Comparison of ENCODE assay signal across 17 cellular contexts in genomic region chr2:56177420-56178220, GRCh38. TPM values are rescaled to one million over a fixed set of nuclear protein-coding genes. Genes with fewer than 3 reads are reported as not detected.
A peak's percentile ranks its signal among the peaks of the same experiment; 100 is the strongest.
DNase-seq lines count a peak whose midpoint lies in the region; ATAC-seq and TF ChIP-seq lines count a peak whose summit lies in the region.
"Had no signal": no experiment of that assay in that cellular context is flagged by ENCODE, and none has a peak within 500 bp of the region (broad histone marks: within the 10 kb centered on the region; RNA-seq: fewer than 3 reads in every experiment).

No MANE protein-coding gene starts in this region.

- no peak overlapping the region for H3K27ac Mint-ChIP-seq in activated CD4-positive, alpha-beta T cell treated with anti-CD3 and anti-CD28 coated beads, Interleukin-2, amount 10 ng/mL, durations not matched to agents 7 days and 5 days
- H3K27ac Mint-ChIP-seq in activated naive CD8-positive, alpha-beta T cell treated with anti-CD3 and anti-CD28 coated beads for 36 hours, result no peak overlapping the region
- no peak overlapping the region for H3K27ac Mint-ChIP-seq in T-helper 2 cell treated with Interferon-gamma antibody and Interleukin-4, amounts not matched to agents 5 μg/mL and 100 μg/mL, for 36 hours
- H3K27ac Mint-ChIP-seq: activated T-cell treated with anti-CD3 and anti-CD28 coated beads, Interleukin-2, amount 50 U/mL, for 24 hours; immature natural killer cell; memory B cell had no signal

- no peaks in the 10 kb centered on the region for H3K4me1 Mint-ChIP-seq in activated CD4-positive, alpha-beta T cell treated with anti-CD3 and anti-CD28 coated beads, Interleukin-2, amount 10 ng/mL, durations not matched to agents 7 days and 5 days
- H3K4me1 Mint-ChIP-seq in activated naive CD8-positive, alpha-beta T cell treated with anti-CD3 and anti-CD28 coated beads for 36 hours, result no peaks in the 10 kb centered on the region
- no peaks in the 10 kb centered on the region for H3K4me1 Mint-ChIP-seq in T-helper 2 cell treated with Interferon-gamma antibody and Interleukin-4, amounts not matched to agents 5 μg/mL and 100 μg/mL, for 36 hours (ENCODE audit: low read depth)
- H3K4me1 Mint-ChIP-seq: immature natural killer cell, memory B cell had no signal

- POLR2A ChIA-PET in activated CD4-positive, alpha-beta T cell treated with anti-CD3 and anti-CD28 coated beads, Interleukin-2, amount 10 ng/mL, durations not matched to agents 7 days and 5 days (lab: Charles Lee), result no interaction called here

- no peak overlapping the region for H3K4me3 ChIP-seq in GM12865 (ENCODE audit: low read depth, low read length)
- H3K4me3 ChIP-seq: A549, sigmoid colon, upper lobe of right lung had no signal

- peaks cover 7% of the 10 kb centered on the region for H3K27me3 Mint-ChIP-seq in activated CD4-positive, alpha-beta T cell treated with anti-CD3 and anti-CD28 coated beads, Interleukin-2, amount 10 ng/mL, durations not matched to agents 7 days and 5 days
- H3K27me3 Mint-ChIP-seq in activated naive CD8-positive, alpha-beta T cell treated with anti-CD3 and anti-CD28 coated beads for 36 hours, result peaks cover 40% of the 10 kb centered on the region
- peaks cover 11% of the 10 kb centered on the region for H3K27me3 Mint-ChIP-seq in T-helper 2 cell treated with Interferon-gamma antibody and Interleukin-4, amounts not matched to agents 5 μg/mL and 100 μg/mL, for 36 hours (ENCODE audit: low read depth)

- H3K9me3 Mint-ChIP-seq in activated CD4-positive, alpha-beta T cell treated with anti-CD3 and anti-CD28 coated beads, Interleukin-2, amount 10 ng/mL, durations not matched to agents 7 days and 5 days, result no peaks in the 10 kb centered on the region
- H3K9me3 Mint-ChIP-seq in activated naive CD8-positive, alpha-beta T cell treated with anti-CD3 and anti-CD28 coated beads for 36 hours, result no peaks in the 10 kb centered on the region
- no peaks in the 10 kb centered on the region for H3K9me3 Mint-ChIP-seq in T-helper 2 cell treated with Interferon-gamma antibody and Interleukin-4, amounts not matched to agents 5 μg/mL and 100 μg/mL, for 36 hours
- H3K9me3 Mint-ChIP-seq: activated T-cell treated with anti-CD3 and anti-CD28 coated beads, Interleukin-2, amount 50 U/mL, for 24 hours; memory B cell had no signal

- no peaks in the 10 kb centered on the region for H3K36me3 Mint-ChIP-seq in activated CD4-positive, alpha-beta T cell treated with anti-CD3 and anti-CD28 coated beads, Interleukin-2, amount 10 ng/mL, durations not matched to agents 7 days and 5 days (ENCODE audit: low read depth)
- H3K36me3 Mint-ChIP-seq in activated naive CD8-positive, alpha-beta T cell treated with anti-CD3 and anti-CD28 coated beads for 36 hours, result no peaks in the 10 kb centered on the region
- no peaks in the 10 kb centered on the region for H3K36me3 Mint-ChIP-seq in T-helper 2 cell treated with Interferon-gamma antibody and Interleukin-4, amounts not matched to agents 5 μg/mL and 100 μg/mL, for 36 hours (ENCODE audit: low read depth)
- H3K36me3 Mint-ChIP-seq: immature natural killer cell, memory B cell had no signal

- DNase-seq in GM12865 (ENCODE audit: low read depth), result peak; percentile 12
- DNase-seq in activated CD4-positive, alpha-beta T cell treated with anti-CD3 and anti-CD28 coated beads, Interleukin-2, amount 10 ng/mL, durations not matched to agents 7 days and 5 days, result no peak
- DNase-seq in activated naive CD8-positive, alpha-beta T cell treated with anti-CD3 and anti-CD28 coated beads for 36 hours, result no peak
- no peak for DNase-seq in T-helper 2 cell treated with Interferon-gamma antibody and Interleukin-4, amounts not matched to agents 5 μg/mL and 100 μg/mL, for 36 hours (ENCODE audit: low spot score)
- DNase-seq: activated T-cell treated with anti-CD3 and anti-CD28 coated beads, Interleukin-2, amount 50 U/mL, for 24 hours; immature natural killer cell; NCI-H187; NCI-H774; sigmoid colon; stimulated activated CD4-positive, alpha-beta T cell treated with anti-CD3 and anti-CD28 coated beads, Interleukin-4, amount 100 ng/mL, for 4 hours; upper lobe of right lung had no signal

- ATAC-seq in GM19023 (IDR thresholded peaks at IDR 0.05; ENCODE audit: unreplicated experiment) (peak; percentile 60), HG02678 (IDR thresholded peaks at IDR 0.05; ENCODE audit: unreplicated experiment) (peak; percentile 62), HG03558 (IDR thresholded peaks at IDR 0.05; ENCODE audit: extremely low read depth, unreplicated experiment) (peak; percentile 75), GM19328 (IDR thresholded peaks at IDR 0.05; ENCODE audit: unreplicated experiment) (no peak)
- ATAC-seq: A549, upper lobe of right lung had no signal

- CTCF ChIA-PET in activated CD4-positive, alpha-beta T cell treated with anti-CD3 and anti-CD28 coated beads, Interleukin-2, amount 10 ng/mL, durations not matched to agents 7 days and 5 days (lab: Charles Lee), result interaction anchor here (0.5 to 0.6 kb wide), 2 partner anchors 33 to 137 kb away, joined by 3 to 4 read pairs; no protein-coding TSS in a partner anchor

- no peak overlapping the region for H3K4me3 Mint-ChIP-seq in activated CD4-positive, alpha-beta T cell treated with anti-CD3 and anti-CD28 coated beads, Interleukin-2, amount 10 ng/mL, durations not matched to agents 7 days and 5 days
- H3K4me3 Mint-ChIP-seq in activated naive CD8-positive, alpha-beta T cell treated with anti-CD3 and anti-CD28 coated beads for 36 hours, result no peak overlapping the region
- H3K4me3 Mint-ChIP-seq in T-helper 2 cell treated with Interferon-gamma antibody and Interleukin-4, amounts not matched to agents 5 μg/mL and 100 μg/mL, for 36 hours, result no peak overlapping the region
- H3K4me3 Mint-ChIP-seq: activated T-cell treated with anti-CD3 and anti-CD28 coated beads, Interleukin-2, amount 50 U/mL, for 24 hours; immature natural killer cell; memory B cell had no signal

- no peak for TF ChIP-seq CTCF in GM12865 (IDR thresholded peaks at IDR 0.05; ENCODE audit: insufficient read depth, low read depth, low read length, missing control alignments)

RNA-seq across cellular contexts. Expression of gene CCDC85A, which starts 6.2 kb away (rescaled TPM):
- not detected for total RNA-seq in activated CD4-positive, alpha-beta T cell treated with anti-CD3 and anti-CD28 coated beads, Interleukin-2, amount 10 ng/mL, durations not matched to agents 7 days and 5 days
- total RNA-seq in activated naive CD8-positive, alpha-beta T cell treated with anti-CD3 and anti-CD28 coated beads for 36 hours, result not detected
